27 cellular contexts compared by ENCODE assay signal in the genomic region with DNA sequence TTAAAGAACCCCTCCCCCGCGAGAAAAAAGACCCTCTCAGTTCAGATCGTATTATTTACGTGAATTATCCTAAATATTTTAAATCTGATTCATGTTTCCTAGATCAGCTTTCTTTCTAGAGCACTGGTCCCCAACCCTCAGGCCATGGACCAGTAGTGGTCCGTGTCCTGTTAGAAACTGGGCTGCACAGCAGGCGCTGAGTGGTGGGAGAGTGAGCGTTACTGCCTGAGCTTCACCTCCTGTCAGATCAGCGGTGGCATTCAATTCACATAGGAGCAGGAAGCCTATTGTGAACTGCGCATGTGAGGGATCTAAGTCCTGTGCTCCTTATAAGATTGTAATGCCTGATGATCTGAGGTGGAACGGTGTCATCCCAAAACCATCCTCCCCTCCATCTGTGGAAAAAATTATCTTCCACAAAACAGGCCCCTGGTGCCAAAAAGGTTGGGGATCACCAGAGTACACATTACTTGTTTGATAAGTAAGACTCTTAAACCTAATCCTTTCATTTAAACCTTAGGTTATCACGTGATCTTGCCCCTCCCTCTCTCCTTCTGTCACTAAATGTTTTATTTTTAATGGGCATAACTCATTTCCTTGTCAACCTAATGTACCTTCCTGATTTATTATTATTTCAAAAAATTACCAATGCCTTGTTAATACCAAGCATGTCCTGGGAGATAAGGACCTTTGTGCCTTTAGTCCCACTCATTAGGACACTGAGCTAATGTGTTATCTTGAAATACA.
"Had no signal": no experiment of that assay in that cellular context is flagged by ENCODE, and none has a peak within 500 bp of the region (broad histone marks: within the 10 kb centered on the region; RNA-seq: fewer than 3 reads in every experiment).

No MANE protein-coding gene starts in this region.

- H3K27ac ChIP-seq: coronary artery, esophagus squamous epithelium, prostate gland, right atrium auricular region, sigmoid colon, testis, tibial artery had no signal

- H3K27me3 Mint-ChIP-seq: memory B cell; naive thymus-derived CD4-positive, alpha-beta T cell; stimulated activated memory B cell treated with anti-CD40 and anti-IgM and Interleukin-4, amounts not matched to agents 10 μg/mL and 1 μg/mL and 100 μg/mL, for 72 hours; type B pancreatic cell had no signal

- H3K27me3 ChIP-seq: esophagus squamous epithelium, right atrium auricular region, sigmoid colon, testis, tibial artery had no signal

- H3K27ac Mint-ChIP-seq: memory B cell; naive thymus-derived CD4-positive, alpha-beta T cell; nephron; stimulated activated memory B cell treated with anti-CD40 and anti-IgM and Interleukin-4, amounts not matched to agents 10 μg/mL and 1 μg/mL and 100 μg/mL, for 72 hours; type B pancreatic cell had no signal

- H3K4me3 ChIP-seq: coronary artery, esophagus squamous epithelium, lung, prostate gland, right atrium auricular region, sigmoid colon, testis, tibial artery had no signal

- H3K36me3 ChIP-seq: esophagus squamous epithelium, prostate gland, right atrium auricular region, sigmoid colon, tibial artery had no signal

- H3K36me3 Mint-ChIP-seq: memory B cell; naive thymus-derived CD4-positive, alpha-beta T cell; stimulated activated memory B cell treated with anti-CD40 and anti-IgM and Interleukin-4, amounts not matched to agents 10 μg/mL and 1 μg/mL and 100 μg/mL, for 72 hours; type B pancreatic cell had no signal

- DNase-seq: dermis blood vessel endothelial cell; effector memory CD4-positive, alpha-beta T cell; erythroblast; esophagus squamous epithelium; foreskin melanocyte; hypothalamus; left ventricle myocardium superior; midbrain; naive thymus-derived CD4-positive, alpha-beta T cell; nucleus accumbens; sigmoid colon; stimulated activated CD4-positive, alpha-beta T cell treated with anti-CD3 and anti-CD28 coated beads, Interleukin-2, amount 100 ng/mL, for 24 hours; stimulated activated CD4-positive, alpha-beta T cell treated with anti-CD3 and anti-CD28 coated beads, Interleukin-4, amount 100 ng/mL, for 4 hours; stimulated activated naive CD8-positive, alpha-beta T cell treated with anti-CD3 and anti-CD28 coated beads, Interleukin-15, Interleukin-2, amounts not matched to agents 100 U/mL and 50 U/mL, for 24 hours; substantia nigra; testis; tibial artery had no signal

- H3K4me1 ChIP-seq: esophagus squamous epithelium, prostate gland, right atrium auricular region, sigmoid colon, testis, tibial artery had no signal

- ATAC-seq: left ventricle myocardium superior; naive thymus-derived CD4-positive, alpha-beta T cell; stimulated activated memory B cell treated with anti-CD40 and anti-IgM and Interleukin-4, amounts not matched to agents 10 μg/mL and 1 μg/mL and 100 μg/mL, for 72 hours; stimulated activated naive CD8-positive, alpha-beta T cell treated with anti-CD3 and anti-CD28 coated beads, Interleukin-15, Interleukin-2, amounts not matched to agents 100 U/mL and 50 U/mL, for 24 hours had no signal

- H3K9me3 ChIP-seq: esophagus squamous epithelium, prostate gland, right atrium auricular region, sigmoid colon, testis, tibial artery had no signal

- H3K4me1 Mint-ChIP-seq: memory B cell; naive thymus-derived CD4-positive, alpha-beta T cell; nephron; stimulated activated memory B cell treated with anti-CD40 and anti-IgM and Interleukin-4, amounts not matched to agents 10 μg/mL and 1 μg/mL and 100 μg/mL, for 72 hours had no signal

- FAIRE-seq: endometrium, keratinocyte had no signal

- H3K9me3 Mint-ChIP-seq: nephron had no signal

- H3K4me3 Mint-ChIP-seq: memory B cell; naive thymus-derived CD4-positive, alpha-beta T cell; nephron; stimulated activated memory B cell treated with anti-CD40 and anti-IgM and Interleukin-4, amounts not matched to agents 10 μg/mL and 1 μg/mL and 100 μg/mL, for 72 hours; type B pancreatic cell had no signal
